ENCODE assay signal across 24 cellular contexts in the genomic region with DNA sequence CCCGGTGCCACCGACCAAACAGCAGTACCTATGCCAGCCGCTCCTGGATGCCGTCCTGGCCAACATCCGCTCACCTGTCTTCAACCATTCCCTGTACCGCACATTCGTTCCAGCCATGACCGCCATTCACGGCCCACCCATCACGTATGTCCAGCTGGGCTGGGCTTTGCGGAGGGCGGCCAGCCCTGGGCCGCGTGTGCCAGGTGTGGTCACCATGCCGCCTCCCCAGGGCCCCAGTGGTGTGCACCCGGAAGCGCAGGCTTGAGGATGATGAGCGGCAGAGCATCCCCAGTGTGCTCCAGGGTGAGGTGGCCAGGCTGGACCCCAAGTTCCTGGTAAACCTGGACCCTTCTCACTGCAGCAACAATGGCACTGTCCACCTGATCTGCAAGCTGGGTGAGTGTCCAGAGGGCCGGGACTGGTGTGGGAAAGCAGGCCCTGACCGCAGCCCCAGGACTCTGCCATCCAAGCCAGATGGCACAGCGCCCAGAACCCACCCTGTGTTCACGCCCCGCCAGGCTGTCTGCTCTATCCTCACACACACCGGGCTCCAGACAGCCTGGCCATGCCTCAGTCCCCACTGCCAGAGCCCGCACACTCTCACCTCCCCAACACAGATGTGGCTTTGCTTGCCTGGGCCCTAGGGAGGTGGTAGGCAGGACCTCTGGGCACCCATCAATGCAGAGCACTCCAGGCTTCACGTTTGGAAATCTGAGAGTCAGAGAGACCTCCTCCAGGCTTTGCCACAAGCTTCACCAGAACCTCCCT.
DNase-seq lines count a peak whose midpoint lies in the region; ATAC-seq, FAIRE-seq and TF ChIP-seq lines count a peak whose summit lies in the region.
"Had no signal": no experiment of that assay in that cellular context is flagged by ENCODE, and none has a peak within 500 bp of the region (broad histone marks: within the 10 kb centered on the region; RNA-seq: fewer than 3 reads in every experiment).

No MANE protein-coding gene starts in this region.

- H3K4me3 Mint-ChIP-seq in stimulated activated naive B cell treated with anti-CD40 and anti-IgM and Interleukin-4, amounts not matched to agents 10 μg/mL and 1 μg/mL and 100 μg/mL, for 72 hours = no peak overlapping the region
- H3K4me3 Mint-ChIP-seq: activated CD4-positive, alpha-beta T cell treated with anti-CD3 and anti-CD28 coated beads, Interleukin-2, amount 10 ng/mL, durations not matched to agents 24 days and 14 days; CD4-positive, alpha-beta memory T cell; T-helper 1 cell treated with Interleukin-12 subunit alpha and Interleukin-12 subunit beta and Interleukin-4 antibody, amounts not matched to agents 30 μg/mL and 1 μg/mL, for 36 hours had no signal

- intact Hi-C loops in left ventricle myocardium inferior (cut with micrococcal nuclease) = no loop called here
- intact Hi-C loops in heart left ventricle (cut with DNase I) = no loop called here

- H3K36me3 Mint-ChIP-seq in stimulated activated naive B cell treated with anti-CD40 and anti-IgM and Interleukin-4, amounts not matched to agents 10 μg/mL and 1 μg/mL and 100 μg/mL, for 72 hours = peaks cover 31 to 46% of the 10 kb centered on the region in 2 donors

- no peak for TF ChIP-seq POLR2A in heart left ventricle (IDR thresholded peaks at IDR 0.05)

- H3K4me1 Mint-ChIP-seq in stimulated activated naive B cell treated with anti-CD40 and anti-IgM and Interleukin-4, amounts not matched to agents 10 μg/mL and 1 μg/mL and 100 μg/mL, for 72 hours = peaks cover 0 to 2% of the 10 kb centered on the region in 2 donors

- H3K4me1 ChIP-seq in left ventricle myocardium inferior (peaks cover 7% of the 10 kb centered on the region), heart left ventricle (no peaks in the 10 kb centered on the region), RWPE2 (ENCODE audit: insufficient read depth, poor library complexity, severe bottlenecking) (peaks cover 4% of the 10 kb centered on the region)
- H3K4me1 ChIP-seq: heart right ventricle, thyroid gland had no signal

- no peak overlapping the region for H3K4me3 ChIP-seq in left ventricle myocardium inferior
- H3K4me3 ChIP-seq in heart left ventricle = no peak overlapping the region
- H3K4me3 ChIP-seq in RWPE2 (ENCODE audit: severe bottlenecking) = no peak overlapping the region
- H3K4me3 ChIP-seq: cardiac muscle cell, heart right ventricle, thyroid gland had no signal

- TF ChIP-seq CTCF in left ventricle myocardium inferior (IDR thresholded peaks at IDR 0.05; ENCODE audit: borderline replicate concordance) (no peak), heart left ventricle (IDR thresholded peaks at IDR 0.05) (no peak), RWPE2 (IDR thresholded peaks at IDR 0.05; ENCODE audit: poor library complexity, severe bottlenecking) (no peak)

- no peak overlapping the region for H3K27ac ChIP-seq in left ventricle myocardium inferior (replicated peaks)
- no peak overlapping the region for H3K27ac ChIP-seq in heart left ventricle
- H3K27ac ChIP-seq in RWPE2 (ENCODE audit: poor library complexity, severe bottlenecking) = peak overlapping the region; percentile 36
- peak overlapping the region; percentile 32 for H3K27ac ChIP-seq in epithelial cell of prostate
- H3K27ac ChIP-seq: cardiac muscle cell, heart right ventricle, thyroid gland had no signal

- H3K9me3 ChIP-seq in left ventricle myocardium inferior (replicated peaks) (no peaks in the 10 kb centered on the region), heart left ventricle (no peaks in the 10 kb centered on the region), RWPE2 (ENCODE audit: severe bottlenecking) (no peaks in the 10 kb centered on the region)
- H3K9me3 ChIP-seq: heart right ventricle, thyroid gland had no signal

- ATAC-seq in heart left ventricle (no peak), RWPE2 (ENCODE audit: low read depth) (no peak)
- ATAC-seq in stimulated activated naive B cell treated with anti-CD40 and anti-IgM and Interleukin-4, amounts not matched to agents 10 μg/mL and 1 μg/mL and 100 μg/mL, for 72 hours (replicated peaks) = no peak
- ATAC-seq: PC-3 had no signal

- H3K27me3 ChIP-seq in left ventricle myocardium inferior (ENCODE audit: low read depth) (no peaks in the 10 kb centered on the region), heart left ventricle (no peaks in the 10 kb centered on the region), RWPE2 (ENCODE audit: insufficient read depth, poor library complexity, severe bottlenecking) (no peaks in the 10 kb centered on the region)
- H3K27me3 ChIP-seq: cardiac muscle cell, heart right ventricle, thyroid gland had no signal

- FAIRE-seq in HTR-8/SVneo (lab: Jason Lieb, UNC) = no peak

- 77 to 87% (median 84%) methylated on average over 23 to 26 of the region's 26 CpGs for WGBS in heart left ventricle, 4 donors

- H3K36me3 ChIP-seq in left ventricle myocardium inferior (peaks cover 66% of the 10 kb centered on the region), heart left ventricle (peaks cover 0 to 80% (median 67%) of the 10 kb centered on the region in 9 donors), RWPE2 (ENCODE audit: low read depth) (peaks cover 60% of the 10 kb centered on the region)

- no peaks in the 10 kb centered on the region for H3K27me3 Mint-ChIP-seq in stimulated activated naive B cell treated with anti-CD40 and anti-IgM and Interleukin-4, amounts not matched to agents 10 μg/mL and 1 μg/mL and 100 μg/mL, for 72 hours
- H3K27me3 Mint-ChIP-seq: activated CD4-positive, alpha-beta T cell treated with anti-CD3 and anti-CD28 coated beads, Interleukin-2, amount 10 ng/mL, durations not matched to agents 24 days and 14 days; CD4-positive, alpha-beta memory T cell; progenitor cell of endocrine pancreas had no signal

- DNase-seq in left ventricle myocardium inferior (peak; percentile 15), heart left ventricle (no peak), RWPE2 (ENCODE audit: low spot score) (peak; percentile 58), epithelial cell of prostate (ENCODE audit: low read depth, low spot score) (no peak), HTR-8/SVneo (ENCODE audit: insufficient read length, low spot score) (no peak), ecto neural progenitor cell (ENCODE audit: low spot score) (no peak)
- no peak for DNase-seq in stimulated activated naive B cell treated with anti-CD40 and anti-IgM and Interleukin-4, amounts not matched to agents 10 μg/mL and 1 μg/mL and 100 μg/mL, for 72 hours
- DNase-seq: activated CD4-positive, alpha-beta T cell treated with anti-CD3 and anti-CD28 coated beads, Interleukin-2, amount 10 ng/mL, durations not matched to agents 24 days and 14 days; activated gamma-delta T cell; amygdala; CD4-positive, alpha-beta memory T cell; DMS53; GDM1; H7; heart right ventricle; Karpas-422; NCI-H2081; NCI-H446; PC-3; stimulated activated CD4-positive, alpha-beta T cell treated with anti-CD3 and anti-CD28 coated beads, Interleukin-1b, Interleukin-23, amount 100 ng/mL, for 48 hours; thyroid gland had no signal

- H3K9me3 Mint-ChIP-seq in stimulated activated naive B cell treated with anti-CD40 and anti-IgM and Interleukin-4, amounts not matched to agents 10 μg/mL and 1 μg/mL and 100 μg/mL, for 72 hours = no peaks in the 10 kb centered on the region
- H3K9me3 Mint-ChIP-seq: activated CD4-positive, alpha-beta T cell treated with anti-CD3 and anti-CD28 coated beads, Interleukin-2, amount 10 ng/mL, durations not matched to agents 24 days and 14 days; CD4-positive, alpha-beta memory T cell; T-helper 1 cell treated with Interleukin-12 subunit alpha and Interleukin-12 subunit beta and Interleukin-4 antibody, amounts not matched to agents 30 μg/mL and 1 μg/mL, for 36 hours had no signal

- H3K27ac Mint-ChIP-seq in stimulated activated naive B cell treated with anti-CD40 and anti-IgM and Interleukin-4, amounts not matched to agents 10 μg/mL and 1 μg/mL and 100 μg/mL, for 72 hours = peak overlapping the region; percentile 69
- H3K27ac Mint-ChIP-seq: activated CD4-positive, alpha-beta T cell treated with anti-CD3 and anti-CD28 coated beads, Interleukin-2, amount 10 ng/mL, durations not matched to agents 24 days and 14 days; progenitor cell of endocrine pancreas; T-helper 1 cell treated with Interleukin-12 subunit alpha and Interleukin-12 subunit beta and Interleukin-4 antibody, amounts not matched to agents 30 μg/mL and 1 μg/mL, for 36 hours had no signal

Comparison
In these comparisons a context has a peak if more than half of its experiments do, and no peak if none do; other contexts are left out.
1. DNase-seq: peak in left ventricle myocardium inferior (single experiment) and RWPE2 (single experiment); none in heart left ventricle (0 of 5), epithelial cell of prostate (single experiment), stimulated activated naive B cell treated with anti-CD40 and anti-IgM and Interleukin-4, amounts not matched to agents 10 μg/mL and 1 μg/mL and 100 μg/mL, for 72 hours (single experiment), HTR-8/SVneo (single experiment) and ecto neural progenitor cell (single experiment).
2. H3K27ac ChIP-seq: peak in RWPE2 (single experiment) and epithelial cell of prostate (single experiment); none in left ventricle myocardium inferior (single experiment) and heart left ventricle (0 of 12).